In genomic region chr11:1689250-1690166, GRCh38 we compare ENCODE assay signal across 10 cellular contexts. TPM values are rescaled to one million over a fixed set of nuclear protein-coding genes. Genes with fewer than 3 reads are reported as not detected.
DNase-seq lines count a peak whose midpoint lies in the region; ATAC-seq and TF ChIP-seq lines count a peak whose summit lies in the region.
"Not testable (repeated sequence)": the region's sequence is repeated elsewhere in the genome, so short reads cannot be mapped to it uniquely, and the experiment has no call there.
"Had no signal": no experiment of that assay in that cellular context is flagged by ENCODE, and none has a peak within 500 bp of the region (broad histone marks: within the 10 kb centered on the region; RNA-seq: fewer than 3 reads in every experiment).

No MANE protein-coding gene starts in this region.

- BruUV-seq in Caco-2 (replicated peaks; lab: Mats Ljungman, UMichigan), result TSS peak; percentile 38

- H3K36me3 Mint-ChIP-seq in Caco-2 (ENCODE audit: insufficient read depth, unreplicated experiment); T-helper 17 cell (ENCODE audit: low read depth); neural progenitor cell: not testable (repeated sequence)

- H3K4me3 Mint-ChIP-seq in Caco-2 (ENCODE audit: unreplicated experiment), result peak overlapping the region; percentile 57
- H3K4me3 Mint-ChIP-seq in T-helper 17 cell, neural progenitor cell: not testable (repeated sequence)

- ATAC-seq in T-helper 17 cell, result not testable (repeated sequence)
- ATAC-seq in esophagus mucosa, result peak; percentile 21
- peak; percentile 35 for ATAC-seq in left lobe of liver

- H3K9ac ChIP-seq in colonic mucosa (ENCODE audit: low read depth in 2 of 2, low read length in 2 of 2); mesenchymal stem cell (ENCODE audit: low read length); neural progenitor cell: not testable (repeated sequence)

- not testable (repeated sequence) for H3K23ac ChIP-seq in mesenchymal stem cell (ENCODE audit: low read length in 2 of 2)

- H2BK5ac ChIP-seq in mesenchymal stem cell (ENCODE audit: low read depth, low read length, poor library complexity, severe bottlenecking), result not testable (repeated sequence)

- H3K4me1 Mint-ChIP-seq in Caco-2 (ENCODE audit: low read depth, unreplicated experiment) (peaks cover 40% of the 10 kb centered on the region), neural progenitor cell (peaks cover 13% of the 10 kb centered on the region)
- H3K4me1 Mint-ChIP-seq in T-helper 17 cell, result not testable (repeated sequence)

- not testable (repeated sequence) for H3K9me3 ChIP-seq in Caco-2; T-helper 17 cell (ENCODE audit: control insufficient read depth, low read length, poor library complexity, severe bottlenecking); colonic mucosa; mesenchymal stem cell (ENCODE audit: control insufficient read depth, low read length); neural progenitor cell (ENCODE audit: low read depth)

- not testable (repeated sequence) for H3K27me3 Mint-ChIP-seq in Caco-2 (ENCODE audit: insufficient read depth, unreplicated experiment); neural progenitor cell (ENCODE audit: insufficient read depth, low read depth)
- peaks cover 47% of the 10 kb centered on the region for H3K27me3 Mint-ChIP-seq in T-helper 17 cell

- intact Hi-C loops in Caco-2 (cut with micrococcal nuclease; ENCODE audit: unreplicated experiment), result not testable (repeated sequence)
- intact Hi-C loops in colonic mucosa (cut with DNase I), result loop anchor here (5.0 kb wide), 2 partner anchors 37 to 463 kb away; no protein-coding TSS in a partner anchor

- H2BK120ac ChIP-seq in mesenchymal stem cell (ENCODE audit: low read depth, low read length), result not testable (repeated sequence)

- peak overlapping the region in 1 of 2 experiments; percentile 15 for H3K4ac ChIP-seq in mesenchymal stem cell (ENCODE audit: low read depth in 1 of 2, low read length in 2 of 2)

- H3K4me1 ChIP-seq in Caco-2, result peaks cover 48% of the 10 kb centered on the region
- H3K4me1 ChIP-seq in colonic mucosa, neural progenitor cell: not testable (repeated sequence)
- peaks cover 12% of the 10 kb centered on the region for H3K4me1 ChIP-seq in mesenchymal stem cell (ENCODE audit: control insufficient read depth, insufficient read depth, low read depth, low read length)

- DNase-seq in Caco-2 (peak; percentile 55 to 60), colonic mucosa (peak; percentile 6), left lobe of liver (ENCODE audit: low spot score) (peak; percentile 94)
- not testable (repeated sequence) for DNase-seq in T-helper 17 cell; mesenchymal stem cell; neural progenitor cell (ENCODE audit: low spot score)

- CTCF ChIA-PET in Caco-2 (lab: Charles Lee), result interaction anchor here (0.7 to 1.2 kb wide), 2 partner anchors 37 to 845 kb away, joined by 4 read pairs; no protein-coding TSS in a partner anchor

- not testable (repeated sequence) for H2BK15ac ChIP-seq in mesenchymal stem cell (ENCODE audit: low read depth, poor library complexity, severe bottlenecking)

- H2BK12ac ChIP-seq in mesenchymal stem cell (ENCODE audit: low read length in 2 of 2), result peak overlapping the region in 1 of 2 experiments; percentile 16

- not testable (repeated sequence) for H3K36me3 ChIP-seq in Caco-2 (ENCODE audit: control insufficient read depth, insufficient read depth, low read length); colonic mucosa; mesenchymal stem cell (ENCODE audit: control insufficient read depth in 1 of 2, insufficient read depth in 2 of 2, low read depth in 1 of 2, low read length in 2 of 2); neural progenitor cell

- H3F3A ChIP-seq in neural progenitor cell (ENCODE audit: low read depth), result not testable (repeated sequence)

- not testable (repeated sequence) for H3K79me2 ChIP-seq in neural progenitor cell (ENCODE audit: low read depth)

- H4K20me1 ChIP-seq in neural progenitor cell (ENCODE audit: low read depth), result not testable (repeated sequence)

- H4K91ac ChIP-seq in mesenchymal stem cell (ENCODE audit: low read length), result peak overlapping the region; percentile 83

- not testable (repeated sequence) for H3K79me1 ChIP-seq in mesenchymal stem cell (replicated peaks; ENCODE audit: low read length, poor library complexity, severe bottlenecking)

- H3K14ac ChIP-seq in mesenchymal stem cell (ENCODE audit: low read length in 2 of 2), result not testable (repeated sequence)

- H3K27ac Mint-ChIP-seq in Caco-2 (ENCODE audit: unreplicated experiment) (peak overlapping the region; percentile 91), T-helper 17 cell (peak overlapping the region; percentile 3), neural progenitor cell (peak overlapping the region; percentile 69)

- not testable (repeated sequence) for H3K27ac ChIP-seq in colonic mucosa; mesenchymal stem cell (ENCODE audit: low read length, poor library complexity, severe bottlenecking); neural progenitor cell

- TF ChIP-seq CTCF in Caco-2 (IDR thresholded peaks at IDR 0.05; ENCODE audit: insufficient read depth in 1 of 2, low read depth in 1 of 2, low read length in 1 of 2, severe bottlenecking in 1 of 2, unreplicated experiment in 1 of 2); colonic mucosa (IDR thresholded peaks at IDR 0.05); neural progenitor cell (IDR thresholded peaks at IDR 0.05): not testable (repeated sequence)

- not testable (repeated sequence) for H2AK5ac ChIP-seq in mesenchymal stem cell (ENCODE audit: low read length, severe bottlenecking)

- POLR2A ChIA-PET in Caco-2 (lab: Charles Lee), result not testable (repeated sequence)

- H3K18ac ChIP-seq in mesenchymal stem cell (ENCODE audit: low read depth in 1 of 2, low read length in 2 of 2), result not testable (repeated sequence)

- not testable (repeated sequence) for H3K9me3 Mint-ChIP-seq in Caco-2 (ENCODE audit: unreplicated experiment); neural progenitor cell

- peak overlapping the region; percentile 77 for H4K8ac ChIP-seq in mesenchymal stem cell (ENCODE audit: low read length)

- not testable (repeated sequence) for H3K4me3 ChIP-seq in Caco-2 (ENCODE audit: low read depth, low read length); colonic mucosa; mesenchymal stem cell (ENCODE audit: insufficient read depth in 1 of 2, low read depth in 1 of 2, low read length in 2 of 2); neural progenitor cell

- H3K4me2 ChIP-seq in mesenchymal stem cell (ENCODE audit: low read length, poor library complexity, severe bottlenecking); neural progenitor cell: not testable (repeated sequence)

- H2AFZ ChIP-seq in mesenchymal stem cell (ENCODE audit: low read depth, low read length); neural progenitor cell (replicated peaks): not testable (repeated sequence)

- H3K27me3 ChIP-seq in Caco-2 (replicated peaks; ENCODE audit: control insufficient read depth, insufficient read depth, low read length); colonic mucosa; neural progenitor cell: not testable (repeated sequence)
- peaks cover 38 to 43% of the 10 kb centered on the region in 2 experiments for H3K27me3 ChIP-seq in mesenchymal stem cell (ENCODE audit: control insufficient read depth in 1 of 2, insufficient read depth in 1 of 2, low read length in 2 of 2)

- WGBS in mesenchymal stem cell, result 87% methylated on average over 25 of the region's 32 CpGs

RNA-seq across cellular contexts. Expression of gene KRTAP5-6, which starts 7.5 kb away (rescaled TPM):
- total RNA-seq in Caco-2 (2022) (not detected in 2 replicates), T-helper 17 cell (not detected), colonic mucosa (not detected), esophagus mucosa (not detected), left lobe of liver (1.4 TPM), neural progenitor cell (ENCODE audit: low replicate concordance) (not detected in 2 replicates)
- polyA plus RNA-seq in mesenchymal stem cell (2013, experiment 1 of 2), result not detected
- not detected for polyA plus RNA-seq in mesenchymal stem cell (2013, experiment 2 of 2)
- total RNA-seq: A172; CD4-positive, alpha-beta memory T cell; GM23248 had no signal
- polyA plus RNA-seq: CD4-positive, alpha-beta memory T cell; GM23248 had no signal

RNA-seq across cellular contexts. Expression of gene KRTAP5-5, which starts 59.9 kb away (rescaled TPM):
- total RNA-seq in Caco-2 (2022) (not detected in 2 replicates), T-helper 17 cell (not detected), colonic mucosa (not detected), esophagus mucosa (not detected), left lobe of liver (not detected), neural progenitor cell (ENCODE audit: low replicate concordance) (not detected in 2 replicates)
- not detected for polyA plus RNA-seq in mesenchymal stem cell (2013, experiment 1 of 2)
- not detected for polyA plus RNA-seq in mesenchymal stem cell (2013, experiment 2 of 2)
- total RNA-seq: A172; CD4-positive, alpha-beta memory T cell; GM23248 had no signal
- polyA plus RNA-seq: CD4-positive, alpha-beta memory T cell; GM23248 had no signal

Comparison
In these comparisons a context has a peak if more than half of its experiments do, and no peak if none do; other contexts are left out.
1. H3K27ac Mint-ChIP-seq: peak in every context shown above with its lines; median percentile 91 in Caco-2; 69 in neural progenitor cell; 3 in T-helper 17 cell.